1 cellular context compared by ENCODE assay signal in the genomic region with DNA sequence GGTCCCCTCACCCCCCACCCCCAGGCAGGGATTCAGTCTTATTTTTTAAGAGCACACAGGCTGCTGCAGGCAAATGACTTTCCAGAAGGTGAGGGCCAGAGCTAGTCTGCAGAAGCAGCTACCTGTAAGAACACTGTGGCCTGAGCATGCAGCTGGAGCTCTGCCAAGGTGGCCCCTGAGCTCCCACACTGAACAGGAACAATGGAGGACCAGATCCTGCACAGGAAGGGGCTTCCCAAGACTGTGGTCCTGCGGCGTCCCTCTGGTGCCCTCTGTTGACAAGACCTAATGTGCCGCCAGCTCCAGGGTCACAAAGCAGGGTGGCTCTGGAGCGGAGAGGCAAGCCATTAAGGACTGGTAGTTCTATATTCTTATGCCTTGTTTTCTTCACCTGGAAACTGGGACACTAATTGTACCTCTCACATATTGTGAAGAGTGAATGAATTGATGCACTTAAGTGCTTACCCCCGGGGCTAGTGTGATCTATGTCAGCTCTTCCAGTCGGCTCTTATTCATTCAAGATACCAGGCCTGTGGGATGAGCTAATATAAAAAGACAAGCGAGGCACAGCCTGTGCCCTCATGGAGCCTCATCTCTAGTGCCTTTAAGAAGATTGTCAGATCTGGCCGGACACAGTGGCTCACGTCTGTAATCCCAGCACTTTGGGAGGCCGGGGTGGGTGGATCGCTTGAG.
TF ChIP-seq lines count a peak whose summit lies in the region.

No MANE protein-coding gene starts in this region.

TF ChIP-seq in HEK293, 187 proteins besides CTCF, POLR2A, EP300 and RAD21 (continued from another document and continues in another):
- TF ChIP-seq ZNF639 (tag by site-specific recombination; IDR thresholded peaks at IDR 0.05), result no peak
- TF ChIP-seq, protein P1, sequence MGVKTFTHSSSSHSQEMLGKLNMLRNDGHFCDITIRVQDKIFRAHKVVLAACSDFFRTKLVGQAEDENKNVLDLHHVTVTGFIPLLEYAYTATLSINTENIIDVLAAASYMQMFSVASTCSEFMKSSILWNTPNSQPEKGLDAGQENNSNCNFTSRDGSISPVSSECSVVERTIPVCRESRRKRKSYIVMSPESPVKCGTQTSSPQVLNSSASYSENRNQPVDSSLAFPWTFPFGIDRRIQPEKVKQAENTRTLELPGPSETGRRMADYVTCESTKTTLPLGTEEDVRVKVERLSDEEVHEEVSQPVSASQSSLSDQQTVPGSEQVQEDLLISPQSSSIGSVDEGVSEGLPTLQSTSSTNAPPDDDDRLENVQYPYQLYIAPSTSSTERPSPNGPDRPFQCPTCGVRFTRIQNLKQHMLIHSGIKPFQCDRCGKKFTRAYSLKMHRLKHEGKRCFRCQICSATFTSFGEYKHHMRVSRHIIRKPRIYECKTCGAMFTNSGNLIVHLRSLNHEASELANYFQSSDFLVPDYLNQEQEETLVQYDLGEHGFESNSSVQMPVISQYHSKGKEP (tag by site-specific recombination; IDR thresholded peaks at IDR 0.05), result no peak
- TF ChIP-seq, protein P2, sequence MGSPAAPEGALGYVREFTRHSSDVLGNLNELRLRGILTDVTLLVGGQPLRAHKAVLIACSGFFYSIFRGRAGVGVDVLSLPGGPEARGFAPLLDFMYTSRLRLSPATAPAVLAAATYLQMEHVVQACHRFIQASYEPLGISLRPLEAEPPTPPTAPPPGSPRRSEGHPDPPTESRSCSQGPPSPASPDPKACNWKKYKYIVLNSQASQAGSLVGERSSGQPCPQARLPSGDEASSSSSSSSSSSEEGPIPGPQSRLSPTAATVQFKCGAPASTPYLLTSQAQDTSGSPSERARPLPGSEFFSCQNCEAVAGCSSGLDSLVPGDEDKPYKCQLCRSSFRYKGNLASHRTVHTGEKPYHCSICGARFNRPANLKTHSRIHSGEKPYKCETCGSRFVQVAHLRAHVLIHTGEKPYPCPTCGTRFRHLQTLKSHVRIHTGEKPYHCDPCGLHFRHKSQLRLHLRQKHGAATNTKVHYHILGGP (tag by site-specific recombination; IDR thresholded peaks at IDR 0.05), result no peak
- TF ChIP-seq ZNF146 (tag by site-specific recombination; IDR thresholded peaks at IDR 0.05), result no peak
- no peak for TF ChIP-seq ZBTB48 (tag by site-specific recombination; IDR thresholded peaks at IDR 0.05)
- no peak for TF ChIP-seq SCRT1 (tag by site-specific recombination; IDR thresholded peaks at IDR 0.05; ENCODE audit: borderline replicate concordance)
- TF ChIP-seq ZNF707 (tag by site-specific recombination; IDR thresholded peaks at IDR 0.05), result no peak
- 0 out of 2 replicates have a peak, but pooled peaks have one; percentile 13 for TF ChIP-seq SP7 (tag by site-specific recombination; IDR thresholded peaks at IDR 0.05)
- TF ChIP-seq KLF7 (tag by site-specific recombination; IDR thresholded peaks at IDR 0.05; ENCODE audit: borderline replicate concordance), result no peak
- no peak for TF ChIP-seq REPIN1 (tag by site-specific recombination; IDR thresholded peaks at IDR 0.05; ENCODE audit: low read depth)
- TF ChIP-seq ZNF19 (tag by site-specific recombination; IDR thresholded peaks at IDR 0.05; ENCODE audit: low read depth), result no peak
- TF ChIP-seq ZBTB17 (tag by site-specific recombination; IDR thresholded peaks at IDR 0.05), result peak; percentile 66
- no peak for TF ChIP-seq ZNF521 (tag by site-specific recombination; IDR thresholded peaks at IDR 0.05)
- no peak for TF ChIP-seq ZNF629 (tag by site-specific recombination; IDR thresholded peaks at IDR 0.05)
- no peak for TF ChIP-seq ZNF670 (tag by site-specific recombination; IDR thresholded peaks at IDR 0.05; ENCODE audit: low read depth)
- TF ChIP-seq ZNF654 (tag by site-specific recombination; IDR thresholded peaks at IDR 0.05; ENCODE audit: low read depth), result peak; percentile 89
- 0 out of 2 replicates have a peak, but pooled peaks have one; percentile 27 for TF ChIP-seq ZNF366 (tag by site-specific recombination; conservative IDR thresholded peaks at IDR 0.05)
- peak; percentile 64; the same call in 1 of the 2 replicates for TF ChIP-seq ZSCAN30 (tag by site-specific recombination; IDR thresholded peaks at IDR 0.05)
- no peak for TF ChIP-seq EGR2 (tag by site-specific recombination; IDR thresholded peaks at IDR 0.05; ENCODE audit: low read depth)
- TF ChIP-seq MYNN (tag by site-specific recombination; IDR thresholded peaks at IDR 0.05; ENCODE audit: borderline replicate concordance), result no peak
- no peak for TF ChIP-seq TCF7L2 (IDR thresholded peaks at IDR 0.05; ENCODE audit: borderline replicate concordance, low read depth, low read length)
- no peak for TF ChIP-seq ZSCAN23 (tag by site-specific recombination; IDR thresholded peaks at IDR 0.05)
- TF ChIP-seq ZNF280D (tag by site-specific recombination; IDR thresholded peaks at IDR 0.05), result no peak
- no peak for TF ChIP-seq ZNF274 (IDR thresholded peaks at IDR 0.05; ENCODE audit: low read length)
- no peak for TF ChIP-seq ZNF274 (tag by site-specific recombination; IDR thresholded peaks at IDR 0.05; ENCODE audit: borderline replicate concordance)
- TF ChIP-seq ZFP41 (tag by site-specific recombination; IDR thresholded peaks at IDR 0.05; ENCODE audit: borderline replicate concordance), result no peak
- TF ChIP-seq KLF8 (tag by site-specific recombination; IDR thresholded peaks at IDR 0.05), result no peak
- peak; percentile 32; the same call in 1 of the 2 replicates for TF ChIP-seq ZNF335 (tag by site-specific recombination; conservative IDR thresholded peaks at IDR 0.05)
- TF ChIP-seq ZNF266 (tag by site-specific recombination; IDR thresholded peaks at IDR 0.05; ENCODE audit: low read depth), result no peak
- no peak for TF ChIP-seq REST (tag by site-specific recombination; IDR thresholded peaks at IDR 0.05)
- TF ChIP-seq, protein P3, sequence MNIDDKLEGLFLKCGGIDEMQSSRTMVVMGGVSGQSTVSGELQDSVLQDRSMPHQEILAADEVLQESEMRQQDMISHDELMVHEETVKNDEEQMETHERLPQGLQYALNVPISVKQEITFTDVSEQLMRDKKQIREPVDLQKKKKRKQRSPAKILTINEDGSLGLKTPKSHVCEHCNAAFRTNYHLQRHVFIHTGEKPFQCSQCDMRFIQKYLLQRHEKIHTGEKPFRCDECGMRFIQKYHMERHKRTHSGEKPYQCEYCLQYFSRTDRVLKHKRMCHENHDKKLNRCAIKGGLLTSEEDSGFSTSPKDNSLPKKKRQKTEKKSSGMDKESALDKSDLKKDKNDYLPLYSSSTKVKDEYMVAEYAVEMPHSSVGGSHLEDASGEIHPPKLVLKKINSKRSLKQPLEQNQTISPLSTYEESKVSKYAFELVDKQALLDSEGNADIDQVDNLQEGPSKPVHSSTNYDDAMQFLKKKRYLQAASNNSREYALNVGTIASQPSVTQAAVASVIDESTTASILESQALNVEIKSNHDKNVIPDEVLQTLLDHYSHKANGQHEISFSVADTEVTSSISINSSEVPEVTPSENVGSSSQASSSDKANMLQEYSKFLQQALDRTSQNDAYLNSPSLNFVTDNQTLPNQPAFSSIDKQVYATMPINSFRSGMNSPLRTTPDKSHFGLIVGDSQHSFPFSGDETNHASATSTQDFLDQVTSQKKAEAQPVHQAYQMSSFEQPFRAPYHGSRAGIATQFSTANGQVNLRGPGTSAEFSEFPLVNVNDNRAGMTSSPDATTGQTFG (tag by site-specific recombination; IDR thresholded peaks at IDR 0.05; ENCODE audit: borderline replicate concordance), result no peak
- no peak for TF ChIP-seq ZBTB7A (tag by site-specific recombination; IDR thresholded peaks at IDR 0.05; ENCODE audit: low read depth)
- TF ChIP-seq ZNF621 (tag by site-specific recombination; IDR thresholded peaks at IDR 0.05), result no peak
- TF ChIP-seq, protein P4, sequence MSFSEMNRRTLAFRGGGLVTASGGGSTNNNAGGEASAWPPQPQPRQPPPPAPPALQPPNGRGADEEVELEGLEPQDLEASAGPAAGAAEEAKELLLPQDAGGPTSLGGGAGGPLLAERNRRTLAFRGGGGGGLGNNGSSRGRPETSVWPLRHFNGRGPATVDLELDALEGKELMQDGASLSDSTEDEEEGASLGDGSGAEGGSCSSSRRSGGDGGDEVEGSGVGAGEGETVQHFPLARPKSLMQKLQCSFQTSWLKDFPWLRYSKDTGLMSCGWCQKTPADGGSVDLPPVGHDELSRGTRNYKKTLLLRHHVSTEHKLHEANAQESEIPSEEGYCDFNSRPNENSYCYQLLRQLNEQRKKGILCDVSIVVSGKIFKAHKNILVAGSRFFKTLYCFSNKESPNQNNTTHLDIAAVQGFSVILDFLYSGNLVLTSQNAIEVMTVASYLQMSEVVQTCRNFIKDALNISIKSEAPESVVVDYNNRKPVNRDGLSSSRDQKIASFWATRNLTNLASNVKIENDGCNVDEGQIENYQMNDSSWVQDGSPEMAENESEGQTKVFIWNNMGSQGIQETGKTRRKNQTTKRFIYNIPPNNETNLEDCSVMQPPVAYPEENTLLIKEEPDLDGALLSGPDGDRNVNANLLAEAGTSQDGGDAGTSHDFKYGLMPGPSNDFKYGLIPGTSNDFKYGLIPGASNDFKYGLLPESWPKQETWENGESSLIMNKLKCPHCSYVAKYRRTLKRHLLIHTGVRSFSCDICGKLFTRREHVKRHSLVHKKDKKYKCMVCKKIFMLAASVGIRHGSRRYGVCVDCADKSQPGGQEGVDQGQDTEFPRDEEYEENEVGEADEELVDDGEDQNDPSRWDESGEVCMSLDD (tag by site-specific recombination; IDR thresholded peaks at IDR 0.05), result no peak
- no peak for TF ChIP-seq ZNF792 (tag by site-specific recombination; IDR thresholded peaks at IDR 0.05)
- TF ChIP-seq ZNF777 (tag by site-specific recombination; IDR thresholded peaks at IDR 0.05; ENCODE audit: borderline replicate concordance), result no peak
- TF ChIP-seq ZNF404 (tag by site-specific recombination; IDR thresholded peaks at IDR 0.05), result no peak
- no peak for TF ChIP-seq ZNF585B (tag by site-specific recombination; IDR thresholded peaks at IDR 0.05)
- TF ChIP-seq ZNF624 (tag by site-specific recombination; IDR thresholded peaks at IDR 0.05), result no peak
- no peak for TF ChIP-seq ZNF837 (tag by site-specific recombination; IDR thresholded peaks at IDR 0.05)
- no peak for TF ChIP-seq ZNF155 (tag by site-specific recombination; IDR thresholded peaks at IDR 0.05)
- TF ChIP-seq ZNF48 (tag by site-specific recombination; IDR thresholded peaks at IDR 0.05), result no peak
- no peak for TF ChIP-seq ZBTB8A (tag by site-specific recombination; IDR thresholded peaks at IDR 0.05)
- no peak for TF ChIP-seq ZFHX2 (tag by site-specific recombination; conservative IDR thresholded peaks at IDR 0.05)
- no peak for TF ChIP-seq ZBTB6 (tag by site-specific recombination; IDR thresholded peaks at IDR 0.05)
- TF ChIP-seq ZFP69B (tag by site-specific recombination; IDR thresholded peaks at IDR 0.05), result no peak
